Comparison of ENCODE assay signal across 34 cellular contexts in the genomic region with DNA sequence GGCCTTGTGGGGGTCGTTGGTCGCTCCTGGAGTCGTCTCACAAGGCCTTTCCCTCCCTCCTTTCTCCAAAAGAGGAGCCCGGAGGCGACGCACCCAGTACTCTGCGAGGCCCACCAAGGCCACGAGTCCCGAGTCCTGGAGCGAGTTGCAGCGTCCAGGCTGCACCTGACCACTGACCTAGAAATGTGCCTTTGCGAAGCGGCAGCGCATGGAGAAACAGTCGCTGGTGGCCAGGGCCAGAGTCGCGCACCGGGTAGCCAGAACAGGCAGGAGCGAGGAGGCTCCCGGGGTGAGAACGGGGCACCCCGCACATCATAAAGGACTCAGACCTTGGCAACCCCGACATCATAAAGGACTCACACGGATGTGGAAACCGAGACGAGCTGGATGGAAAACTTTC.
"Had no signal": no experiment of that assay in that cellular context is flagged by ENCODE, and none has a peak within 500 bp of the region (broad histone marks: within the 10 kb centered on the region; RNA-seq: fewer than 3 reads in every experiment).

No MANE protein-coding gene starts in this region.

- H3K4me3 ChIP-seq: MG63 had no signal

- H3K27ac ChIP-seq: KMS-11 had no signal

- DNase-seq: Karpas-422, Kasumi-1, MG63, MM.1S, MV-4-11, NCI-H1048, NCI-H1092, NCI-H1092 treated with DMSO at 0.1 percent for 48 hours, NCI-H1105, NCI-H1105 treated with DMSO at 0.1 percent for 48 hours, NCI-H1417, NCI-H1417 treated with DMSO at 0.1 percent for 48 hours, NCI-H1436, NCI-H1436 treated with DMSO at 0.1 percent for 48 hours, NCI-H146, NCI-H1694, NCI-H1694 treated with DMSO at 0.1 percent for 48 hours, NCI-H187, NCI-H187 treated with DMSO at 0.1 percent for 48 hours, NCI-H1930, NCI-H2029, NCI-H2029 treated with DMSO at 0.1 percent for 48 hours, NCI-H2081, NCI-H2081 treated with DMSO at 0.1 percent for 48 hours, NCI-H2107, NCI-H2171, NCI-H2171 treated with DMSO at 0.1 percent for 48 hours, NCI-H2227 treated with DMSO at 0.1 percent for 48 hours, NCI-H226, NCI-H345, NCI-H446, NCI-H446 treated with DMSO at 0.1 percent for 48 hours, NCI-H510A had no signal

- H3K9me3 ChIP-seq: MG63 had no signal

- H3K9ac ChIP-seq: KMS-11 had no signal

- H3K36me3 ChIP-seq: MG63 had no signal
